29 cellular contexts compared by ENCODE assay signal in the genomic region with DNA sequence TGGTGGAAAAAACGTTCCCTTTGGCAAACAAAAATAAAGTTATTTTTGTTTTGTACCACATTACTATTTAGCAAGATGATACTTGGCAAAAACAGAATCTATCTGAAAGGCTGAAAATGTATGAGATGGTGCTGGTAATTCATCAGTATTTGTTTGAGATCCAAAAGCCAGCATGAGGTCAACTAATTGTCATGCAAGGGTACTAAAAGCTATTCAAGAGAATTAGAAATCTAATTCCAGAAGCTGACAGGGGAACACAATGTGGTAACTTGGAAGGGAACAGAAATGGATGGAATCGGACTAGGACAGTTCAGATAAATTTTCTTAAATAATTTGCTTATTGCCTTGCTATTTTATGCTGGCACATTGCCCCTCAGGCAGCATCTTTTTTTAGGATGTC.
"Had no signal": no experiment of that assay in that cellular context is flagged by ENCODE, and none has a peak within 500 bp of the region (broad histone marks: within the 10 kb centered on the region; RNA-seq: fewer than 3 reads in every experiment).

No MANE protein-coding gene starts in this region.

- H3K4me3 ChIP-seq: adrenal gland, body of pancreas, coronary artery, dorsolateral prefrontal cortex, suprapubic skin, tibial nerve had no signal

- H3K9ac ChIP-seq: parathyroid adenoma had no signal

- DNase-seq: activated CD4-positive, alpha-beta T cell treated with anti-CD3 and anti-CD28 coated beads for 48 hours; activated CD4-positive, alpha-beta T cell treated with anti-CD3 and anti-CD28 coated beads, Interleukin-2, amount 50 U/mL, for 48 hours; activated CD8-positive, alpha-beta memory T cell treated with anti-CD3 and anti-CD28 coated beads for 24 hours; activated effector memory CD4-positive, alpha-beta T cell treated with anti-CD3 and anti-CD28 coated beads, Interleukin-2, amount 50 U/mL, for 16 hours; activated naive CD4-positive, alpha-beta T cell treated with anti-CD3 and anti-CD28 coated beads for 36 hours; activated naive CD8-positive, alpha-beta T cell treated with anti-CD3 and anti-CD28 coated beads for 36 hours; adrenal gland; aorta; body of pancreas; cerebellar nuclear complex; dorsolateral prefrontal cortex; effector memory CD8-positive, alpha-beta T cell; foreskin fibroblast; head of caudate nucleus; left cardiac atrium; left ventricle myocardium superior; stimulated activated CD4-positive, alpha-beta T cell treated with anti-CD3 and anti-CD28 coated beads, Interleukin-15, amount 100 ng/mL, for 24 hours; stimulated activated naive CD4-positive, alpha-beta T cell; T-helper 9 cell had no signal

- H3K36me3 ChIP-seq: adrenal gland, suprapubic skin, tibial nerve had no signal

- H3K4me1 ChIP-seq: adrenal gland, body of pancreas, parathyroid adenoma, suprapubic skin, tibial nerve had no signal

- H2AFZ ChIP-seq: parathyroid adenoma had no signal

- FAIRE-seq: endothelial cell of umbilical vein, keratinocyte, TTC549 had no signal

- H3K27ac ChIP-seq: adrenal gland, body of pancreas, coronary artery, dorsolateral prefrontal cortex, parathyroid adenoma, suprapubic skin, tibial nerve, VCaP had no signal

- ATAC-seq: activated CD4-positive, CD25-positive, alpha-beta regulatory T cell treated with anti-CD3 and anti-CD28 coated beads, Interleukin-2, amount 50 U/mL, for 24 hours; body of pancreas; effector memory CD8-positive, alpha-beta T cell; left cardiac atrium; left ventricle myocardium superior; right cardiac atrium had no signal

- H3K27me3 ChIP-seq: adrenal gland, body of pancreas, dorsolateral prefrontal cortex, suprapubic skin, tibial nerve had no signal

- H3K79me2 ChIP-seq: parathyroid adenoma had no signal

- H3K9me3 ChIP-seq: adrenal gland, body of pancreas, suprapubic skin, tibial nerve had no signal
